In the genomic region with DNA sequence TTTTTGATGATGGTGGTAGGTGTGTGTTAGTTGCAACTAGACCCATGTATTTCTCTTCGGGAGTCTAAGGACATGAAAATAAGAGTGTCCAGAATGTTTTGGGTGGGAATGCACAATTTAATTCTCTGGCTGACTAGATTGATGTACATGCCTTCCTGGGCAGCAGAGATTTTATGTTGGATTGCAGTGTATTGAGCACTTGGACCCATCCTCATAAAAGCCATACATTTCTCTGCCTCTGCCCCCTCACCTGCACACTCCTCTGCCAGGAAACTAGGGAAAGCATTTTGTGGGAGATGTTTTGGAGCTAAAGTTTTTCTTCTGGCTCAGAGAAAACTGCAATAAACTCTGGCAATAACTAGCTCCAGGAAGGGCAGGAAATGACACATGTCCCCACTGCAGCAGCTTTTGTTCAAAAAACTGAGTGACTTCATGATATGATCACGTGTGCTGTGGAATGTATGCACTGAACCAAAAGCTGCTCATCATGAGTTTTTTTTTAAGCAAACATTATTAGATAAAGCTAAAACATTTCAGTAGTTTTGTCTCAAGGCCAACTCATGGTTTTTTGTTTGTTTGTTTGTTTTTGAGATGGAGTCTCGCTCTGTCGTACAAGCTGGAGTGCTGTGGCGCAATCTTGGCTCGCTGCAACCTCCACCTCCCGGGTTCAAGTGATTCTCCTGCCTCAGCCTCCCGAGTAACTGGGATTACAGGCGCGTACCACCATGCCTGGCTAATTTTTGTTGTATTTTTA, we compare ENCODE assay signal across 6 cellular contexts. TPM values are rescaled to one million over a fixed set of nuclear protein-coding genes. Genes with fewer than 3 reads are reported as not detected.
DNase-seq lines count a peak whose midpoint lies in the region; ATAC-seq and TF ChIP-seq lines count a peak whose summit lies in the region.

No MANE protein-coding gene starts in this region.

- H3K9me3 ChIP-seq in gastroesophageal sphincter: no peaks in the 10 kb centered on the region

- TF ChIP-seq POLR2A in gastroesophageal sphincter (IDR thresholded peaks at IDR 0.05): no peak

- H3K4me1 Mint-ChIP-seq in type B pancreatic cell (ENCODE audit: unreplicated experiment): peaks cover 4% of the 10 kb centered on the region

- WGBS in gastroesophageal sphincter (ENCODE audit: low coverage in 1 of 2), 2 donors: 38 to 76% methylated on average over 4 to 9 of the region's 10 CpGs

- H3K36me3 Mint-ChIP-seq in type B pancreatic cell: peaks cover 7% of the 10 kb centered on the region

- H3K27ac Mint-ChIP-seq in type B pancreatic cell: peak overlapping the region; percentile 73

- DNase-seq in RKO (ENCODE audit: low spot score) (peak; percentile 93), type B pancreatic cell (ENCODE audit: extremely low spot score, unreplicated experiment) (no peak), GM20000 (ENCODE audit: low spot score) (no peak)

- no peak overlapping the region for H2AFZ ChIP-seq in ACC112 (ENCODE audit: low read length, unreplicated experiment)

- peaks cover 9% of the 10 kb centered on the region for H3K36me3 ChIP-seq in ACC112 (ENCODE audit: insufficient read depth, low read length)
- peaks cover 0 to 27% of the 10 kb centered on the region in 2 donors for H3K36me3 ChIP-seq in gastroesophageal sphincter

- H3K4me1 ChIP-seq in ACC112 (ENCODE audit: control insufficient read depth, insufficient read depth, low read length, unreplicated experiment) (peaks cover 38% of the 10 kb centered on the region), gastroesophageal sphincter (peaks cover 0 to 24% (median 11%) of the 10 kb centered on the region in 3 donors)

- ATAC-seq in gastroesophageal sphincter (peak; percentile 71), HG03439 (IDR thresholded peaks at IDR 0.05; ENCODE audit: unreplicated experiment) (no peak)

- no peaks in the 10 kb centered on the region for H3K79me2 ChIP-seq in ACC112 (ENCODE audit: control insufficient read depth, insufficient read depth, low read length, unreplicated experiment)

- H3K4me3 ChIP-seq in ACC112 (ENCODE audit: low read depth, low read length) (peak overlapping the region; percentile 45), gastroesophageal sphincter (no peak overlapping the region)

- no peaks in the 10 kb centered on the region for H3K9me3 Mint-ChIP-seq in type B pancreatic cell

- TF ChIP-seq CTCF in gastroesophageal sphincter (IDR thresholded peaks at IDR 0.05) (no peak), type B pancreatic cell (conservative IDR thresholded peaks at IDR 0.05) (no peak), GM20000 (IDR thresholded peaks at IDR 0.05; ENCODE audit: extremely low read depth, missing control alignments) (no peak)

- TF ChIP-seq EP300 in gastroesophageal sphincter (IDR thresholded peaks at IDR 0.05): no peak

- H3K27ac ChIP-seq in ACC112 (ENCODE audit: low read depth, low read length) (peak overlapping the region; percentile 98), gastroesophageal sphincter (peak overlapping the region; percentile 19 to 79 (median 72))

- H3K4me3 Mint-ChIP-seq in type B pancreatic cell: no peak overlapping the region

- no peaks in the 10 kb centered on the region for H3K27me3 Mint-ChIP-seq in type B pancreatic cell

- H3K27me3 ChIP-seq in ACC112 (ENCODE audit: insufficient read depth, low read length) (no peaks in the 10 kb centered on the region), gastroesophageal sphincter (no peaks in the 10 kb centered on the region)

RNA-seq across cellular contexts. Expression of gene RIT1, which starts 17.6 kb away (rescaled TPM):
- total RNA-seq in gastroesophageal sphincter: 10 to 100 TPM; 25.0 to 37.1 (median 30.0) TPM
- 35.3 and 45.4 TPM in 2 replicates for total RNA-seq in type B pancreatic cell (ENCODE audit: low replicate concordance)

RNA-seq across cellular contexts. Expression of gene SYT11, which starts 34.2 kb away (rescaled TPM):
- total RNA-seq in gastroesophageal sphincter (10 to 100 TPM; 10.4 to 25.7 (median 19.7) TPM), type B pancreatic cell (ENCODE audit: low replicate concordance) (0.74 and 2.3 TPM in 2 replicates)

RNA-seq across cellular contexts. Expression of gene GON4L, which starts 36.6 kb away (rescaled TPM):
- total RNA-seq in gastroesophageal sphincter (10 to 100 TPM; 16.6 to 55.1 (median 35.9) TPM), type B pancreatic cell (ENCODE audit: low replicate concordance) (48.0 and 59.3 TPM in 2 replicates)

RNA-seq across cellular contexts. Expression of gene KHDC4, which starts 40.6 kb away (rescaled TPM):
- 10 to 100 TPM; 20.4 to 57.4 (median 34.6) TPM for total RNA-seq in gastroesophageal sphincter
- 42.5 and 57.8 TPM in 2 replicates for total RNA-seq in type B pancreatic cell (ENCODE audit: low replicate concordance)

RNA-seq across cellular contexts. Expression of gene RXFP4, which starts 47.9 kb away (rescaled TPM):
- total RNA-seq in gastroesophageal sphincter: under 1 TPM in 1 of 4 donors, not detected in 3; 0.27 TPM
- total RNA-seq in type B pancreatic cell (ENCODE audit: low replicate concordance): not detected in 2 replicates
